Comparison of ENCODE assay signal across 3 cellular contexts in the genomic region with DNA sequence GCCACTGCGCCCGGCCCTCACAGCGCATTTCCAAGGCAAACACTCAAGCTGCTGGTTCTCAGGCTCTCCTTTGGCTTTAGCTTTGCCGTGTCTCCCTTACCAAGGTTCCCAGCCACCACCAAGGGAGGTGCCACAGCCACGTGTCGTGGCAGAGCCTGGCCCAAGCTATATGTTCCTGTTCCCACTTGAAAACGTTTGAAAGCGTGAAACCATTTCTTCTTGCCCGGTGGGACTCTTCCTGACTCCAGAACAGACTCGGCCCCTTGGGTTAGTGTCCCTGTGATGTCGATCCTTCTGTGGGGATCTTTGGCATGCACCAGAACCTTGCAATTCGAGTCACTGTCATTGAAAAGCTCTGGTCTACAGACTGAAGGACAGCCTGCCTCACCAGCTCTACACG.
"Had no signal": no experiment of that assay in that cellular context is flagged by ENCODE, and none has a peak within 500 bp of the region (broad histone marks: within the 10 kb centered on the region; RNA-seq: fewer than 3 reads in every experiment).

No MANE protein-coding gene starts in this region.

- ATAC-seq: GM12878 had no signal

- H3K4me3 ChIP-seq: GM12878 had no signal

- DNase-seq: GDM1, GF-D8 had no signal
